Comparison of ENCODE assay signal across 24 cellular contexts in the genomic region with DNA sequence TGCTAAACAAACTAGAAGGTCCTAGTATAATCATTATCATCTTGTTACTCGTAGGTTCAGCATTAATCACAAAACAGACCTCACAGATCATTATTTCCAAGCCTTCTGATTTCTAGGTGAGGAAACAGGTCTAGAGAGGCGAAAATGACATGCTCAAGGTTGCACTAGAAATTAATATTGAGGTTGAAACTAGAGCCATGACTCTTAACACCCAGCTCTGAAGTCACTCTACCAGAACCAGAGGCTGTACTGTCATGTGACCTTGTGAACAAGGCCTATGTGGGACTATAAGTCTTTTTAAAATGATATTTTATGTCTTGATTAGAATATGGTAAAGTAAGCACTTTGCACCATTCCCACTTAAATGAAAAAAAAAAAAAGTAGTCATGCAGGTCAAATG. TPM values are rescaled to one million over a fixed set of nuclear protein-coding genes. Genes with fewer than 3 reads are reported as not detected.
"Had no signal": no experiment of that assay in that cellular context is flagged by ENCODE, and none has a peak within 500 bp of the region (broad histone marks: within the 10 kb centered on the region; RNA-seq: fewer than 3 reads in every experiment).

No MANE protein-coding gene starts in this region.

- H3K4me3 Mint-ChIP-seq: dendritic cell treated with granulocyte-macrophage colony-stimulating factor and Interleukin-4, amounts not matched to agents 40 ng/mL and 50 ng/mL, for 4 days; effector memory CD8-positive, alpha-beta T cell; endodermal cell; naive thymus-derived CD4-positive, alpha-beta T cell had no signal

- H3K9me3 Mint-ChIP-seq: dendritic cell treated with granulocyte-macrophage colony-stimulating factor and Interleukin-4, amounts not matched to agents 40 ng/mL and 50 ng/mL, for 4 days; endodermal cell had no signal

- H3K4me3 ChIP-seq: colonic mucosa, esophagus squamous epithelium, gastrocnemius medialis, heart right ventricle, left lung, lower lobe of right lung had no signal

- ATAC-seq: effector memory CD8-positive, alpha-beta T cell; esophagus mucosa; gastrocnemius medialis; heart right ventricle; left cardiac atrium; left lung; left ventricle myocardium superior; lower lobe of right lung; naive thymus-derived CD4-positive, alpha-beta T cell had no signal

- H3K27ac Mint-ChIP-seq: dendritic cell treated with granulocyte-macrophage colony-stimulating factor and Interleukin-4, amounts not matched to agents 40 ng/mL and 50 ng/mL, for 4 days; effector memory CD8-positive, alpha-beta T cell; endodermal cell; naive thymus-derived CD4-positive, alpha-beta T cell had no signal

- H3K27me3 Mint-ChIP-seq: dendritic cell treated with granulocyte-macrophage colony-stimulating factor and Interleukin-4, amounts not matched to agents 40 ng/mL and 50 ng/mL, for 4 days had no signal

- H3K4me1 ChIP-seq: colonic mucosa, esophagus squamous epithelium, gastrocnemius medialis, heart right ventricle, left lung, lower lobe of right lung had no signal

- H3K36me3 ChIP-seq: colonic mucosa, esophagus squamous epithelium, gastrocnemius medialis, heart right ventricle, left lung, lower lobe of right lung had no signal

- H3K27ac ChIP-seq: colonic mucosa, epithelial cell of prostate, esophagus squamous epithelium, gastrocnemius medialis, heart right ventricle, left lung, lower lobe of right lung had no signal

- H3K27me3 ChIP-seq: colonic mucosa, esophagus squamous epithelium, gastrocnemius medialis, heart right ventricle, left lung had no signal

- DNase-seq: colonic mucosa; cortex of kidney; effector CD8-positive, alpha-beta T cell; effector memory CD8-positive, alpha-beta T cell; endodermal cell; erythroblast; esophagus squamous epithelium; foreskin fibroblast; foreskin melanocyte; gastrocnemius medialis; glutamatergic neuron; head of caudate nucleus; heart right ventricle; hippocampal formation; left cardiac atrium; left lung; left ventricle myocardium superior; lower lobe of right lung; mesenchymal stem cell; midbrain; naive thymus-derived CD4-positive, alpha-beta T cell had no signal

- H3K36me3 Mint-ChIP-seq: naive thymus-derived CD4-positive, alpha-beta T cell had no signal

- H3K4me1 Mint-ChIP-seq: naive thymus-derived CD4-positive, alpha-beta T cell had no signal

RNA-seq across cellular contexts. Expression of a gene that starts 23.8 kb away (rescaled TPM):
- total RNA-seq: naive thymus-derived CD4-positive, alpha-beta T cell had no signal
- polyA plus RNA-seq: naive thymus-derived CD4-positive, alpha-beta T cell had no signal
